1 cellular context compared by ENCODE assay signal in the genomic region with DNA sequence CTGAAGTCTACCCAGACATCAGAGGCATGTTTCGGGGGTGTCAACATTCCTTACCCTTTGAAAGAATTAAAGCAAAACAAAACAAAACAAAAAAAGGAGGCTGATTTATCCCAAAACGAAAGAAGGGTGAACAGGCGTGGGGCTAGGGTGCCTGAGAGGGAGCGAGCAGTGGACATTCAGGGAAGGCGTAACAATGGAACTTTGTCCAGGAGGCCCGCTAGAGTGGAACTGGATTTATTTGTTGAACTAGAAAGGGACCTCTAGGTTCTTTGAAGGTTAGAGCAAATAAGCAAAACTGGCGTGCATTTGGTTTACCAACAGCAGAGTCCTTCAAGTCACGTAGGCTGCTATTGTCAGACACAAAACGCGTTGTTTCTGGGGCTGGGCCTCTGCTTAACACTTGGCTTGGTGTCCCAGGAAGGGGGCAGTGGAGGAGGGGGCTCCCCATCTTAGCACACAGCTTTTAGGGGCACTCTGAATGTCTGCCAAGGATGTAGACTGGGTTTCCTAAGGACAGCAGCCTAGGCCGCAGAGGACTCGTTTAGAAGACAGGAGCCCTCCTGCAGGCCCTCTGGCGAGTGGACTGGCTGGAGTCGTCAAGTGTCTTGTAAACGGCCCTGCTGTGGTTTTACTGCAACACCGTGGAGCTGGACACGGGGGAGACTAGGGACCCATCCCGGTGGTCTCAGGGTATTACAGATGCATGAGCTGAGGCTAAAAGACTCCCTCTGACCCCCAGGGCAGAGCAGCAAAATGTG.
A peak's percentile ranks its signal among the peaks of the same experiment; 100 is the strongest.
TF ChIP-seq lines count a peak whose summit lies in the region.

No MANE protein-coding gene starts in this region.

TF ChIP-seq in HepG2, 621 proteins besides CTCF, POLR2A, EP300 and RAD21 (continued from another document):
- TF ChIP-seq STAG1 (CRISPR knock-in tag; IDR thresholded peaks at IDR 0.05) (no peak), RNF2 (conservative IDR thresholded peaks at IDR 0.05; ENCODE audit: low read depth) (no peak), THAP11 (CRISPR knock-in tag; IDR thresholded peaks at IDR 0.05) (no peak), GZF1 (CRISPR knock-in tag; IDR thresholded peaks at IDR 0.05) (no peak), HMG20A (CRISPR knock-in tag; IDR thresholded peaks at IDR 0.05; ENCODE audit: borderline replicate concordance) (peak; percentile 58), LCORL (IDR thresholded peaks at IDR 0.05) (no peak), LCORL (CRISPR knock-in tag; IDR thresholded peaks at IDR 0.05) (0 out of 2 replicates have a peak, but pooled peaks have one; percentile 67), ELF3 (CRISPR knock-in tag; IDR thresholded peaks at IDR 0.05) (peak; percentile 48), ZSCAN9 (CRISPR knock-in tag; IDR thresholded peaks at IDR 0.05; ENCODE audit: borderline replicate concordance) (no peak), ZMYM3 (CRISPR knock-in tag; IDR thresholded peaks at IDR 0.05) (no peak), SOX5 (CRISPR knock-in tag; IDR thresholded peaks at IDR 0.05; ENCODE audit: borderline replicate concordance) (peak; percentile 97), NCOA5 (CRISPR knock-in tag; IDR thresholded peaks at IDR 0.05) (no peak), PHF8 (CRISPR knock-in tag; IDR thresholded peaks at IDR 0.05) (no peak; the same call in 1 of the 2 replicates), SALL1 (CRISPR knock-in tag; IDR thresholded peaks at IDR 0.05) (peak; percentile 45; the same call in 1 of the 2 replicates), TEAD2 (CRISPR knock-in tag; IDR thresholded peaks at IDR 0.05) (no peak), TMF1 (CRISPR knock-in tag; IDR thresholded peaks at IDR 0.05; ENCODE audit: low read depth) (no peak), NFYC (CRISPR knock-in tag; IDR thresholded peaks at IDR 0.05) (no peak), TCF12 (IDR thresholded peaks at IDR 0.05) (no peak), TCF12 (CRISPR knock-in tag; IDR thresholded peaks at IDR 0.05) (no peak), KDM6A (CRISPR knock-in tag; IDR thresholded peaks at IDR 0.05; ENCODE audit: low read depth) (peak; percentile 61; the same call in 1 of the 2 replicates), REPIN1 (CRISPR knock-in tag; IDR thresholded peaks at IDR 0.05; ENCODE audit: borderline replicate concordance, low read depth) (no peak), PRMT3 (CRISPR knock-in tag; IDR thresholded peaks at IDR 0.05; ENCODE audit: borderline replicate concordance, low read depth) (no peak), HNRNPL (IDR thresholded peaks at IDR 0.05; ENCODE audit: low read depth, low read length) (no peak), XBP1 (CRISPR knock-in tag; IDR thresholded peaks at IDR 0.05) (no peak), NFYB (CRISPR knock-in tag; IDR thresholded peaks at IDR 0.05) (no peak), SIN3A (IDR thresholded peaks at IDR 0.05; ENCODE audit: borderline replicate concordance, low read depth, low read length) (no peak)
- TF ChIP-seq, protein P1, sequence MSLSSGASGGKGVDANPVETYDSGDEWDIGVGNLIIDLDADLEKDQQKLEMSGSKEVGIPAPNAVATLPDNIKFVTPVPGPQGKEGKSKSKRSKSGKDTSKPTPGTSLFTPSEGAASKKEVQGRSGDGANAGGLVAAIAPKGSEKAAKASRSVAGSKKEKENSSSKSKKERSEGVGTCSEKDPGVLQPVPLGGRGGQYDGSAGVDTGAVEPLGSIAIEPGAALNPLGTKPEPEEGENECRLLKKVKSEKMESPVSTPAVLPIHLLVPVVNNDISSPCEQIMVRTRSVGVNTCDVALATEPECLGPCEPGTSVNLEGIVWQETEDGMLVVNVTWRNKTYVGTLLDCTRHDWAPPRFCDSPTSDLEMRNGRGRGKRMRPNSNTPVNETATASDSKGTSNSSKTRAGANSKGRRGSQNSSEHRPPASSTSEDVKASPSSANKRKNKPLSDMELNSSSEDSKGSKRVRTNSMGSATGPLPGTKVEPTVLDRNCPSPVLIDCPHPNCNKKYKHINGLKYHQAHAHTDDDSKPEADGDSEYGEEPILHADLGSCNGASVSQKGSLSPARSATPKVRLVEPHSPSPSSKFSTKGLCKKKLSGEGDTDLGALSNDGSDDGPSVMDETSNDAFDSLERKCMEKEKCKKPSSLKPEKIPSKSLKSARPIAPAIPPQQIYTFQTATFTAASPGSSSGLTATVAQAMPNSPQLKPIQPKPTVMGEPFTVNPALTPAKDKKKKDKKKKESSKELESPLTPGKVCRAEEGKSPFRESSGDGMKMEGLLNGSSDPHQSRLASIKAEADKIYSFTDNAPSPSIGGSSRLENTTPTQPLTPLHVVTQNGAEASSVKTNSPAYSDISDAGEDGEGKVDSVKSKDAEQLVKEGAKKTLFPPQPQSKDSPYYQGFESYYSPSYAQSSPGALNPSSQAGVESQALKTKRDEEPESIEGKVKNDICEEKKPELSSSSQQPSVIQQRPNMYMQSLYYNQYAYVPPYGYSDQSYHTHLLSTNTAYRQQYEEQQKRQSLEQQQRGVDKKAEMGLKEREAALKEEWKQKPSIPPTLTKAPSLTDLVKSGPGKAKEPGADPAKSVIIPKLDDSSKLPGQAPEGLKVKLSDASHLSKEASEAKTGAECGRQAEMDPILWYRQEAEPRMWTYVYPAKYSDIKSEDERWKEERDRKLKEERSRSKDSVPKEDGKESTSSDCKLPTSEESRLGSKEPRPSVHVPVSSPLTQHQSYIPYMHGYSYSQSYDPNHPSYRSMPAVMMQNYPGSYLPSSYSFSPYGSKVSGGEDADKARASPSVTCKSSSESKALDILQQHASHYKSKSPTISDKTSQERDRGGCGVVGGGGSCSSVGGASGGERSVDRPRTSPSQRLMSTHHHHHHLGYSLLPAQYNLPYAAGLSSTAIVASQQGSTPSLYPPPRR (CRISPR knock-in tag; IDR thresholded peaks at IDR 0.05; ENCODE audit: borderline replicate concordance): peak; percentile 53; the same call in 1 of the 2 replicates
- TF ChIP-seq, protein P2, sequence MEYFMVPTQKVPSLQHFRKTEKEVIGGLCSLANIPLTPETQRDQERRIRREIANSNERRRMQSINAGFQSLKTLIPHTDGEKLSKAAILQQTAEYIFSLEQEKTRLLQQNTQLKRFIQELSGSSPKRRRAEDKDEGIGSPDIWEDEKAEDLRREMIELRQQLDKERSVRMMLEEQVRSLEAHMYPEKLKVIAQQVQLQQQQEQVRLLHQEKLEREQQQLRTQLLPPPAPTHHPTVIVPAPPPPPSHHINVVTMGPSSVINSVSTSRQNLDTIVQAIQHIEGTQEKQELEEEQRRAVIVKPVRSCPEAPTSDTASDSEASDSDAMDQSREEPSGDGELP (IDR thresholded peaks at IDR 0.05; ENCODE audit: borderline replicate concordance, low read depth): no peak
- TF ChIP-seq, protein P3, sequence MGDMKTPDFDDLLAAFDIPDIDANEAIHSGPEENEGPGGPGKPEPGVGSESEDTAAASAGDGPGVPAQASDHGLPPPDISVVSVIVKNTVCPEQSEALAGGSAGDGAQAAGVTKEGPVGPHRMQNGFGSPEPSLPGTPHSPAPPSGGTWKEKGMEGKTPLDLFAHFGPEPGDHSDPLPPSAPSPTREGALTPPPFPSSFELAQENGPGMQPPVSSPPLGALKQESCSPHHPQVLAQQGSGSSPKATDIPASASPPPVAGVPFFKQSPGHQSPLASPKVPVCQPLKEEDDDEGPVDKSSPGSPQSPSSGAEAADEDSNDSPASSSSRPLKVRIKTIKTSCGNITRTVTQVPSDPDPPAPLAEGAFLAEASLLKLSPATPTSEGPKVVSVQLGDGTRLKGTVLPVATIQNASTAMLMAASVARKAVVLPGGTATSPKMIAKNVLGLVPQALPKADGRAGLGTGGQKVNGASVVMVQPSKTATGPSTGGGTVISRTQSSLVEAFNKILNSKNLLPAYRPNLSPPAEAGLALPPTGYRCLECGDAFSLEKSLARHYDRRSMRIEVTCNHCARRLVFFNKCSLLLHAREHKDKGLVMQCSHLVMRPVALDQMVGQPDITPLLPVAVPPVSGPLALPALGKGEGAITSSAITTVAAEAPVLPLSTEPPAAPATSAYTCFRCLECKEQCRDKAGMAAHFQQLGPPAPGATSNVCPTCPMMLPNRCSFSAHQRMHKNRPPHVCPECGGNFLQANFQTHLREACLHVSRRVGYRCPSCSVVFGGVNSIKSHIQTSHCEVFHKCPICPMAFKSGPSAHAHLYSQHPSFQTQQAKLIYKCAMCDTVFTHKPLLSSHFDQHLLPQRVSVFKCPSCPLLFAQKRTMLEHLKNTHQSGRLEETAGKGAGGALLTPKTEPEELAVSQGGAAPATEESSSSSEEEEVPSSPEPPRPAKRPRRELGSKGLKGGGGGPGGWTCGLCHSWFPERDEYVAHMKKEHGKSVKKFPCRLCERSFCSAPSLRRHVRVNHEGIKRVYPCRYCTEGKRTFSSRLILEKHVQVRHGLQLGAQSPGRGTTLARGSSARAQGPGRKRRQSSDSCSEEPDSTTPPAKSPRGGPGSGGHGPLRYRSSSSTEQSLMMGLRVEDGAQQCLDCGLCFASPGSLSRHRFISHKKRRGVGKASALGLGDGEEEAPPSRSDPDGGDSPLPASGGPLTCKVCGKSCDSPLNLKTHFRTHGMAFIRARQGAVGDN (CRISPR knock-in tag; IDR thresholded peaks at IDR 0.05): no peak; the same call in 1 of the 2 replicates
- TF ChIP-seq, protein P4, sequence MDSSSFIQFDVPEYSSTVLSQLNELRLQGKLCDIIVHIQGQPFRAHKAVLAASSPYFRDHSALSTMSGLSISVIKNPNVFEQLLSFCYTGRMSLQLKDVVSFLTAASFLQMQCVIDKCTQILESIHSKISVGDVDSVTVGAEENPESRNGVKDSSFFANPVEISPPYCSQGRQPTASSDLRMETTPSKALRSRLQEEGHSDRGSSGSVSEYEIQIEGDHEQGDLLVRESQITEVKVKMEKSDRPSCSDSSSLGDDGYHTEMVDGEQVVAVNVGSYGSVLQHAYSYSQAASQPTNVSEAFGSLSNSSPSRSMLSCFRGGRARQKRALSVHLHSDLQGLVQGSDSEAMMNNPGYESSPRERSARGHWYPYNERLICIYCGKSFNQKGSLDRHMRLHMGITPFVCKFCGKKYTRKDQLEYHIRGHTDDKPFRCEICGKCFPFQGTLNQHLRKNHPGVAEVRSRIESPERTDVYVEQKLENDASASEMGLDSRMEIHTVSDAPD (CRISPR knock-in tag; IDR thresholded peaks at IDR 0.05): no peak
- TF ChIP-seq, protein P5, sequence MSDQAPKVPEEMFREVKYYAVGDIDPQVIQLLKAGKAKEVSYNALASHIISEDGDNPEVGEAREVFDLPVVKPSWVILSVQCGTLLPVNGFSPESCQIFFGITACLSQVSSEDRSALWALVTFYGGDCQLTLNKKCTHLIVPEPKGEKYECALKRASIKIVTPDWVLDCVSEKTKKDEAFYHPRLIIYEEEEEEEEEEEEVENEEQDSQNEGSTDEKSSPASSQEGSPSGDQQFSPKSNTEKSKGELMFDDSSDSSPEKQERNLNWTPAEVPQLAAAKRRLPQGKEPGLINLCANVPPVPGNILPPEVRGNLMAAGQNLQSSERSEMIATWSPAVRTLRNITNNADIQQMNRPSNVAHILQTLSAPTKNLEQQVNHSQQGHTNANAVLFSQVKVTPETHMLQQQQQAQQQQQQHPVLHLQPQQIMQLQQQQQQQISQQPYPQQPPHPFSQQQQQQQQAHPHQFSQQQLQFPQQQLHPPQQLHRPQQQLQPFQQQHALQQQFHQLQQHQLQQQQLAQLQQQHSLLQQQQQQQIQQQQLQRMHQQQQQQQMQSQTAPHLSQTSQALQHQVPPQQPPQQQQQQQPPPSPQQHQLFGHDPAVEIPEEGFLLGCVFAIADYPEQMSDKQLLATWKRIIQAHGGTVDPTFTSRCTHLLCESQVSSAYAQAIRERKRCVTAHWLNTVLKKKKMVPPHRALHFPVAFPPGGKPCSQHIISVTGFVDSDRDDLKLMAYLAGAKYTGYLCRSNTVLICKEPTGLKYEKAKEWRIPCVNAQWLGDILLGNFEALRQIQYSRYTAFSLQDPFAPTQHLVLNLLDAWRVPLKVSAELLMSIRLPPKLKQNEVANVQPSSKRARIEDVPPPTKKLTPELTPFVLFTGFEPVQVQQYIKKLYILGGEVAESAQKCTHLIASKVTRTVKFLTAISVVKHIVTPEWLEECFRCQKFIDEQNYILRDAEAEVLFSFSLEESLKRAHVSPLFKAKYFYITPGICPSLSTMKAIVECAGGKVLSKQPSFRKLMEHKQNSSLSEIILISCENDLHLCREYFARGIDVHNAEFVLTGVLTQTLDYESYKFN (CRISPR knock-in tag; conservative IDR thresholded peaks at IDR 0.05): peak; percentile 80
